ENCODE assay signal across 30 cellular contexts in the genomic region with DNA sequence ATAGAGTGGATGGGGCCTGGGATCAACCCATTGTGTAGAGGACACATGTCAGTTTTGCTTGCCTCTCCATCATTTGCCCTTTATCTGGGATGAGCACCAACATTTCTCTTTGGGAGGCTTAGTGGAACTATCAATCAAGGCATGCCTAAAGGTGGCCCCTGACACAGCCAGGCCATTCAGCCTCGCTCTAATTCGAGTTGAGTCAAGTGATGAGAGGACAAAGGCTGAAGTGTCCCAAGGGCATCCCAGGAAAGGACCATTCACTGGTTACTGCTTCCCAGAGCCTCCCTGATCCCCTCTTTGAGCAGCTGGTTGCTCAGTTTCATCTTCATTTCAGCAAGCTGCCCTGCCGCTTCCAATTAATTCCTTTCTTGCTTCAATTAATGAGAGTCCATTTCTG.
"Had no signal": no experiment of that assay in that cellular context is flagged by ENCODE, and none has a peak within 500 bp of the region (broad histone marks: within the 10 kb centered on the region; RNA-seq: fewer than 3 reads in every experiment).

No MANE protein-coding gene starts in this region.

- H3K9me3 Mint-ChIP-seq: activated CD8-positive, alpha-beta T cell treated with anti-CD3 and anti-CD28 coated beads for 36 hours; activated naive CD4-positive, alpha-beta T cell treated with anti-CD3 and anti-CD28 coated beads for 36 hours; activated naive CD4-positive, alpha-beta T cell treated with anti-CD3 and anti-CD28 coated beads, Interleukin-2, amount 50 U/mL, for 72 hours; activated T-cell treated with anti-CD3 and anti-CD28 coated beads, Interleukin-2, amount 50 U/mL, for 4 hours; activated T-helper 1 cell treated with anti-CD3 and anti-CD28 coated beads, Interleukin-12 subunit alpha, Interleukin-12 subunit beta, Interleukin-2, Interleukin-4 antibody, amounts not matched to agents 30 ng/mL and 10 ng/mL and 1 ng/mL, durations not matched to agents 14 hours and 24 hours and 36 hours; T-cell had no signal

- H3K27ac Mint-ChIP-seq: activated CD8-positive, alpha-beta T cell treated with anti-CD3 and anti-CD28 coated beads for 36 hours; activated naive CD4-positive, alpha-beta T cell treated with anti-CD3 and anti-CD28 coated beads for 36 hours; activated naive CD4-positive, alpha-beta T cell treated with anti-CD3 and anti-CD28 coated beads, Interleukin-2, amount 50 U/mL, for 72 hours; activated T-helper 1 cell treated with anti-CD3 and anti-CD28 coated beads, Interleukin-12 subunit alpha, Interleukin-12 subunit beta, Interleukin-2, Interleukin-4 antibody, amounts not matched to agents 30 ng/mL and 10 ng/mL and 1 ng/mL, durations not matched to agents 14 hours and 24 hours and 36 hours; T-cell; T-helper 17 cell had no signal

- H3K4me1 Mint-ChIP-seq: T-cell, T-helper 17 cell had no signal

- H3K36me3 Mint-ChIP-seq: activated naive CD4-positive, alpha-beta T cell treated with anti-CD3 and anti-CD28 coated beads, Interleukin-2, amount 50 U/mL, for 72 hours; T-cell had no signal

- H3K4me3 Mint-ChIP-seq: activated CD8-positive, alpha-beta T cell treated with anti-CD3 and anti-CD28 coated beads for 36 hours; activated naive CD4-positive, alpha-beta T cell treated with anti-CD3 and anti-CD28 coated beads for 36 hours; activated T-cell treated with anti-CD3 and anti-CD28 coated beads, Interleukin-2, amount 50 U/mL, for 4 hours; activated T-helper 1 cell treated with anti-CD3 and anti-CD28 coated beads, Interleukin-12 subunit alpha, Interleukin-12 subunit beta, Interleukin-2, Interleukin-4 antibody, amounts not matched to agents 30 ng/mL and 10 ng/mL and 1 ng/mL, durations not matched to agents 14 hours and 24 hours and 36 hours; T-cell; T-helper 17 cell had no signal

- DNase-seq: activated CD4-positive, alpha-beta T cell treated with anti-CD3 and anti-CD28 coated beads for 1 hour; activated CD4-positive, alpha-beta T cell treated with anti-CD3 and anti-CD28 coated beads for 48 hours; activated CD4-positive, alpha-beta T cell treated with anti-CD3 and anti-CD28 coated beads, Interleukin-2, amount 50 U/mL, for 4 hours; activated CD4-positive, CD25-positive, alpha-beta regulatory T cell; activated CD8-positive, alpha-beta T cell treated with anti-CD3 and anti-CD28 coated beads for 36 hours; activated gamma-delta T cell treated with Interleukin-2 at 50 U/mL for 16 hours; activated naive CD4-positive, alpha-beta T cell treated with anti-CD3 and anti-CD28 coated beads for 36 hours; activated T-cell treated with anti-CD3 and anti-CD28 coated beads, Interleukin-2, amount 50 U/mL, for 4 hours; adrenal gland; brain microvascular endothelial cell; central memory CD4-positive, alpha-beta T cell; Karpas-422; KBM-7; NCI-H1105; NCI-H1417 treated with DMSO at 0.1 percent for 48 hours; NCI-H1694; NCI-H1930; NCI-H345; NCI-H526; NCI-H748 treated with DMSO at 0.1 percent for 48 hours; NK-92 treated with Interleukin-12 subunit alpha and Interleukin-12 subunit beta, amount 100 ng/mL, for 24 hours; PC-3; Peyer's patch; RPMI8226; SIG-M5; T-cell; T-helper 17 cell; WERI-Rb-1 had no signal

- H3K27ac ChIP-seq: adrenal gland, brain microvascular endothelial cell, Peyer's patch, WERI-Rb-1 had no signal
